8 cellular contexts compared by ENCODE assay signal in the genomic region with DNA sequence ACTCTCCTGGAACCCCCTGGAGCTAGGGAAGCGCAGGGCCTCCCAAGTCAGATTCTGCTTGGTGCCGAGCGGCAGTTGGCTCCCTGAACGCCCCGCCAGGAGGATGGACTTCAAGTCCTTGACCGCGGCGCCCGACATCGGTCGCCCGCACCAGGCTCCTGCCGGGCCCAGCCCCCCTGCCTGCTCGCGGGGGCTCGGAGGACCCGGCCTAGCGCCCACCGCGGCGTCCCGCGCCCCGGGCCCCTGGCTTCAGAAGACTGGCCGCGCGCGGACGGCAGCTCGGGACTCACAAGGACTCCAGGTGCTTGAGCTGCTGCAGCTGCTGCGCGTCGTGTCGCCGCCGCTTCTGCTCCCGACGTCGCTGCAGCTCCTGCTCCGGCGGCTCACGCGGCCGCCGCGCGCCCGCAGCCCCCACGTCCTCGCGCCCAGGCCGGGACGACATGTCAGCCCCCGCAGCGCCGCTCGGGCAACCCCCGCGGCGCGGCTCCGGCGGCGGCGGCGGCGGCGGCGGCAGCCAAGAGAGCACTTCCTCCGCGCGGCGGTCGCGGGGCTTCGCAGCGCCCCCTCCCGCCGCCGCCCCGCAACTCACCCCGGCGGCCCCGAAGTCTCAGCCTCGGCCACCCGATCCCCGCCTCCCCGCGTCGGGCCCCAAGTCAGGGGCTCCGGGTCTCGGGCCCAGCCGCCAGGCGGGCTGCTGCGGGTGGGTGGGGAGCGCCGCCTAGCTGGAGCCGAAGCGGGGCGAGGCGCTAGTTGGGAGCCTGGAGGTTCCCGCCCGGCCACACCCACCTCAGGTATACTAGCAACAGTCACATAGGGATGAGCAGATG. TPM values are rescaled to one million over a fixed set of nuclear protein-coding genes. Genes with fewer than 3 reads are reported as not detected.
DNase-seq lines count a peak whose midpoint lies in the region; ATAC-seq and TF ChIP-seq lines count a peak whose summit lies in the region.

A gene with protein sequence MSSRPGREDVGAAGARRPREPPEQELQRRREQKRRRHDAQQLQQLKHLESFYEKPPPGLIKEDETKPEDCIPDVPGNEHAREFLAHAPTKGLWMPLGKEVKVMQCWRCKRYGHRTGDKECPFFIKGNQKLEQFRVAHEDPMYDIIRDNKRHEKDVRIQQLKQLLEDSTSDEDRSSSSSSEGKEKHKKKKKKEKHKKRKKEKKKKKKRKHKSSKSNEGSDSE (minus strand): TSS at position 474 of the 827 bp plus-strand sequence. CDS start 32 bp downstream, at position 442.

- intact Hi-C loops in Calu3 (cut with micrococcal nuclease; ENCODE audit: unreplicated experiment): loop anchor here (2.0 to 5.0 kb wide), 5 partner anchors 48 to 416 kb away; no protein-coding TSS in a partner anchor

- no peaks in the 10 kb centered on the region for H3K27me3 ChIP-seq in OCI-LY3 (ENCODE audit: low read depth, low read length)
- H3K27me3 ChIP-seq in esophagus (ENCODE audit: control insufficient read depth in 1 of 2, insufficient read depth in 2 of 2, low read length in 2 of 2): no peaks in the 10 kb centered on the region

- H3K4me3 ChIP-seq in OCI-LY3 (ENCODE audit: low read length) (peak within 1 kb of the TSS; percentile 90), esophagus (ENCODE audit: low read depth in 1 of 2, low read length in 2 of 2) (peak within 1 kb of the TSS; percentile 81 to 87)

- DNase-seq in Calu3 (peak; percentile 93), HT-29 (ENCODE audit: low spot score) (peak; percentile 75), myocyte (ENCODE audit: low read depth) (peak; percentile 82)
- peak; percentile 90 for DNase-seq in activated CD8-positive, alpha-beta memory T cell treated with anti-CD3 and anti-CD28 coated beads, Interleukin-2, amount 50 U/mL, for 48 hours
- DNase-seq in stimulated activated CD8-positive, alpha-beta memory T cell treated with anti-CD3 and anti-CD28 coated beads, Interleukin-7, amount 100 ng/mL, for 4 hours (ENCODE audit: low read depth in 2 of 2): peak; percentile 39 to 73

- peak; percentile 69 for ATAC-seq in GM19468 (IDR thresholded peaks at IDR 0.05; ENCODE audit: extremely low read depth, unreplicated experiment)

- H3K4me1 Mint-ChIP-seq in Calu3 (ENCODE audit: low read depth, unreplicated experiment): peaks cover 14% of the 10 kb centered on the region

- peak within 1 kb of the TSS; percentile 61 for H3K27ac ChIP-seq in OCI-LY3 (ENCODE audit: low read length)
- H3K27ac ChIP-seq in esophagus (ENCODE audit: low read depth in 2 of 2, low read length in 1 of 2): peak within 1 kb of the TSS; percentile 31 to 59

- H3K27ac Mint-ChIP-seq in Calu3 (ENCODE audit: unreplicated experiment): peak within 1 kb of the TSS; percentile 43

- H3K9me3 ChIP-seq in OCI-LY3 (ENCODE audit: insufficient read depth, low read length) (no peaks in the 10 kb centered on the region), esophagus (ENCODE audit: control insufficient read depth in 2 of 2, insufficient read depth in 1 of 2, low read depth in 1 of 2, low read length in 1 of 2) (no peaks in the 10 kb centered on the region)

- H3K4me1 ChIP-seq in OCI-LY3 (ENCODE audit: low read length) (peaks cover 14% of the 10 kb centered on the region), esophagus (ENCODE audit: control insufficient read depth in 2 of 2, insufficient read depth in 2 of 2, low read length in 1 of 2) (peaks cover 2% of the 10 kb centered on the region in 2 donors)

- CTCF ChIA-PET in Calu3 (lab: Charles Lee): interaction anchor here (1.1 to 3.7 kb wide), 4 partner anchors 46 to 262 kb away, joined by 3 to 21 read pairs (median 11); a partner anchor contains a TSS

- H3K27me3 Mint-ChIP-seq in Calu3 (ENCODE audit: unreplicated experiment): peaks cover 39% of the 10 kb centered on the region

- H3K4me2 ChIP-seq in OCI-LY3 (ENCODE audit: low read length): peak within 1 kb of the TSS; percentile 94

- peak within 1 kb of the TSS; percentile 81 for H2AFZ ChIP-seq in OCI-LY3 (ENCODE audit: low read depth, low read length)

- H3K9ac ChIP-seq in OCI-LY3 (ENCODE audit: low read length): peak within 1 kb of the TSS; percentile 84

- BruUV-seq in Calu3 (replicated peaks; lab: Mats Ljungman, UMichigan): no TSS peak

- WGBS in esophagus, 2 donors: 0 to 1% methylated on average over 89 to 103 of the region's 103 CpGs

- H3K36me3 Mint-ChIP-seq in Calu3 (ENCODE audit: insufficient read depth, unreplicated experiment): peaks cover 23% of the 10 kb centered on the region

- H3K4me3 Mint-ChIP-seq in Calu3 (ENCODE audit: low read depth, unreplicated experiment): peak within 1 kb of the TSS; percentile 88

- H3K79me2 ChIP-seq in OCI-LY3 (ENCODE audit: low read length): peaks cover 50% of the 10 kb centered on the region

- H3K36me3 ChIP-seq in OCI-LY3 (replicated peaks; ENCODE audit: low read depth, low read length) (no peaks in the 10 kb centered on the region), esophagus (ENCODE audit: control insufficient read depth in 2 of 2, insufficient read depth in 2 of 2, low read length in 1 of 2) (no peaks in the 10 kb centered on the region)

- H4K20me1 ChIP-seq in OCI-LY3 (ENCODE audit: insufficient read depth, low read length): peaks cover 9% of the 10 kb centered on the region; the same call in 1 of the 2 replicates

- no peaks in the 10 kb centered on the region for H3K9me3 Mint-ChIP-seq in Calu3 (ENCODE audit: low read depth, unreplicated experiment)

- peak; percentile 65 for TF ChIP-seq CTCF in Calu3 (IDR thresholded peaks at IDR 0.05; ENCODE audit: unreplicated experiment)
- TF ChIP-seq CTCF in OCI-LY3 (IDR thresholded peaks at IDR 0.05; ENCODE audit: low read depth, low read length): peak; percentile 31; the same call in 1 of the 2 replicates

RNA-seq across cellular contexts. Expression of the gene that starts here (rescaled TPM):
- 30.9 and 37.2 TPM in 2 replicates for total RNA-seq in Calu3 (2022)
- 12.0 and 12.6 TPM in 2 replicates for total RNA-seq in HT-29 (2014; rRNA removed; shearing (Covaris generic))
- polyA plus RNA-seq in esophagus: 1 to 10 TPM; 5.7 to 5.8 TPM
- 12.0 and 24.4 TPM in 2 replicates for total RNA-seq in myocyte
- 34.2 TPM for polyA plus RNA-seq in myocyte (2012)

Comparison
In these comparisons a context has a peak if more than half of its experiments do, and no peak if none do; other contexts are left out.
1. Peak in every context shown above with its lines: DNase-seq, ATAC-seq, H3K4me3 ChIP-seq and H3K27ac ChIP-seq.